Comparison of ENCODE assay signal across 8 cellular contexts in the genomic region with DNA sequence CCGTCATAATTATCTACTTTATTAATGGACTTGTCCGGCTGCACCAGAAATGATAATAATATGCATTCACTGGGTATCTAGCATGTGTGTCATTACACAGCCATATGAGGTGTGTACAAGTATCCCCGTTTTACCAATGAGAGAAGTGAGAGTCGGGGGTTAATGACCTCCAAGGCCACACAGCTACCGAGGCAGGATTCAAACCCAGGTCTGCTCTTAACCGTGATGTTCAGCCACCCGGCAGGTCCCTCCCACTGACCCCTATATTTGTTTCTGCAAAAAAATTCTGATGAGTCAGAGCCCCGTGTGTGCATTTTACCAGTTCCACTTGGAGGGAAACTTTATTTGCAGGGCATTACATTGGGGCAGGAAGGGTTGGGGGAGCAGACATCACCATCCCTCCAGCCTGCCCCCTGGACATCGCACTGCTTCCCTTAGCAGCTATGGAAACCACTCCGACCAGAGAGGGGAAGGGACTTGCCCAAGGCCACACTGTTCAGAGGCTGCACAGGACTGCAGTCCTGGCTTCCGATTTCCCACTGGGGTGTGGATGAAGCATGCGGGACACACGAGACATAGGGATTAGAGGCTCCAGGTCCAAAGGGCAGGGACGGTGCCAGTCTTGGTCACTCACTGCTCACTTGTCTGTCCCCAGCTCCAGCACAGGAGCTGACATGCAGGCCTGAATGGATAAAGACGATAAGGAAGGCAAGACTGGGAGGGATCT. TPM values are rescaled to one million over a fixed set of nuclear protein-coding genes. Genes with fewer than 3 reads are reported as not detected.
A peak's percentile ranks its signal among the peaks of the same experiment; 100 is the strongest.
DNase-seq lines count a peak whose midpoint lies in the region; ATAC-seq, FAIRE-seq and TF ChIP-seq lines count a peak whose summit lies in the region.

No MANE protein-coding gene starts in this region.

- no peaks in the 10 kb centered on the region for H3K9me3 ChIP-seq in IMR-90 (ENCODE audit: control insufficient read depth, insufficient read depth, low read length)
- H3K9me3 ChIP-seq in small intestine (ENCODE audit: control insufficient read depth, low read depth): no peaks in the 10 kb centered on the region
- H3K9me3 ChIP-seq in CD4-positive, alpha-beta T cell (ENCODE audit: control insufficient read depth, low read length): no peaks in the 10 kb centered on the region

- no peak overlapping the region for H3K18ac ChIP-seq in IMR-90 (ENCODE audit: low read depth, low read length)

- no peak for TF ChIP-seq RAD21 in IMR-90 (IDR thresholded peaks at IDR 0.05; ENCODE audit: low read length)

- peaks cover 63% of the 10 kb centered on the region for H3K4me1 Mint-ChIP-seq in dendritic cell treated with granulocyte-macrophage colony-stimulating factor and Interleukin-4, amounts not matched to agents 40 ng/mL and 50 ng/mL, for 4 days (ENCODE audit: low read depth)
- peaks cover 19% of the 10 kb centered on the region for H3K4me1 Mint-ChIP-seq in CD4-positive, alpha-beta T cell (ENCODE audit: low read depth)

- H3K36me3 ChIP-seq in IMR-90 (ENCODE audit: control insufficient read depth, insufficient read depth, low read length) (no peaks in the 10 kb centered on the region), small intestine (ENCODE audit: control insufficient read depth in 2 of 2, insufficient read depth in 2 of 2, low read length in 2 of 2) (no peaks in the 10 kb centered on the region)

- TF ChIP-seq POLR2A in IMR-90 (IDR thresholded peaks at IDR 0.05; ENCODE audit: low read depth, low read length): no peak

- H3K14ac ChIP-seq in IMR-90 (replicated peaks; ENCODE audit: low read depth, low read length): peak overlapping the region; percentile 63; the same call in 1 of the 2 replicates

- no peaks in the 10 kb centered on the region for H3K36me3 Mint-ChIP-seq in dendritic cell treated with granulocyte-macrophage colony-stimulating factor and Interleukin-4, amounts not matched to agents 40 ng/mL and 50 ng/mL, for 4 days (ENCODE audit: low read depth)
- H3K36me3 Mint-ChIP-seq in CD4-positive, alpha-beta T cell (ENCODE audit: low read depth): no peaks in the 10 kb centered on the region

- H3K23ac ChIP-seq in IMR-90 (ENCODE audit: low read depth, low read length): no peak overlapping the region

- H3K4me2 ChIP-seq in IMR-90 (ENCODE audit: low read depth, low read length): no peak overlapping the region

- H2BK20ac ChIP-seq in IMR-90 (ENCODE audit: low read depth, low read length): peak overlapping the region; percentile 76; the same call in 1 of the 2 replicates

- DNase-seq in IMR-90: peak; percentile 34
- peak; percentile 82 for DNase-seq in small intestine
- DNase-seq in CD4-positive, alpha-beta T cell: no peak
- DNase-seq in GDM1 (lab: John Stamatoyannopoulos, UW): no peak
- no peak for DNase-seq in islet precursor cell

- peak overlapping the region; percentile 47; the same call in 1 of the 2 replicates for H2BK120ac ChIP-seq in IMR-90 (ENCODE audit: low read depth, low read length)

- peak overlapping the region; percentile 91 for H3K27ac Mint-ChIP-seq in dendritic cell treated with granulocyte-macrophage colony-stimulating factor and Interleukin-4, amounts not matched to agents 40 ng/mL and 50 ng/mL, for 4 days
- H3K27ac Mint-ChIP-seq in CD4-positive, alpha-beta T cell: no peak overlapping the region

- intact Hi-C loops in IMR-90 (cut with micrococcal nuclease): no loop called here
- intact Hi-C loops in dendritic cell treated with granulocyte-macrophage colony-stimulating factor and Interleukin-4, amounts not matched to agents 40 ng/mL and 50 ng/mL, for 4 days (cut with micrococcal nuclease): no loop called here
- intact Hi-C loops in CD4-positive, alpha-beta T cell (cut with DNase I, micrococcal nuclease): no loop called here

- peak overlapping the region; percentile 74 for H3K4ac ChIP-seq in IMR-90 (ENCODE audit: low read depth, low read length)

- WGBS in IMR-90 (ENCODE audit: extremely low coverage in 2 of 2, insufficient read length in 1 of 2), 2 experiments: 78% methylated on average over 5 of the region's 15 CpGs; no CpG with 5 or more reads in 1 of the 2 experiments
- WGBS in small intestine, 3 donors: 48 to 56% (median 51%) methylated on average over 15 of the region's 15 CpGs

- H3K27me3 Mint-ChIP-seq in dendritic cell treated with granulocyte-macrophage colony-stimulating factor and Interleukin-4, amounts not matched to agents 40 ng/mL and 50 ng/mL, for 4 days: no peaks in the 10 kb centered on the region
- no peaks in the 10 kb centered on the region for H3K27me3 Mint-ChIP-seq in CD4-positive, alpha-beta T cell

- H3K56ac ChIP-seq in IMR-90 (ENCODE audit: extremely low read depth, insufficient read depth, low read length): no peak overlapping the region

- CTCF ChIA-PET in IMR-90 (lab: Yijun Ruan, JAX): no interaction called here
- CTCF ChIA-PET in CD4-positive, alpha-beta T cell (lab: Charles Lee): interaction anchor here (0.6 kb wide), 1 partner anchor 141 kb away, joined by 3 read pairs; no protein-coding TSS in a partner anchor

- H3K9me3 Mint-ChIP-seq in dendritic cell treated with granulocyte-macrophage colony-stimulating factor and Interleukin-4, amounts not matched to agents 40 ng/mL and 50 ng/mL, for 4 days: no peaks in the 10 kb centered on the region
- H3K9me3 Mint-ChIP-seq in CD4-positive, alpha-beta T cell: no peaks in the 10 kb centered on the region

- POLR2A ChIA-PET in IMR-90 (lab: Charles Lee; ENCODE audit: unreplicated experiment): no interaction called here
- POLR2A ChIA-PET in CD4-positive, alpha-beta T cell (lab: Charles Lee): no interaction called here

- no peak overlapping the region for H2BK5ac ChIP-seq in IMR-90 (ENCODE audit: low read depth, low read length, poor library complexity, severe bottlenecking)

- H3K9ac ChIP-seq in IMR-90 (ENCODE audit: low read depth, low read length): no peak overlapping the region

- H3K27ac ChIP-seq in IMR-90 (ENCODE audit: insufficient read depth, low read length) (no peak overlapping the region), small intestine (ENCODE audit: low read depth in 1 of 2, low read length in 1 of 2) (peak overlapping the region; percentile 66 to 79)
- no peak overlapping the region for H3K27ac ChIP-seq in CD4-positive, alpha-beta T cell (ENCODE audit: low read depth, low read length)

- H3K79me1 ChIP-seq in IMR-90 (ENCODE audit: low read depth in 1 of 2, low read length in 2 of 2): no peaks in the 10 kb centered on the region; a peak in 1 of 4 replicates

- no TSS peak for BruUV-seq in IMR-90 (replicated peaks; lab: Mats Ljungman, UMichigan)

- peak overlapping the region; percentile 84 for H2AK9ac ChIP-seq in IMR-90 (replicated peaks; ENCODE audit: low read depth, low read length, poor library complexity)

- H3K27me3 ChIP-seq in IMR-90 (ENCODE audit: control insufficient read depth, insufficient read depth, low read length) (no peaks in the 10 kb centered on the region), small intestine (ENCODE audit: control insufficient read depth in 2 of 2, insufficient read depth in 2 of 2, low read length in 2 of 2) (no peaks in the 10 kb centered on the region)
- H3K27me3 ChIP-seq in CD4-positive, alpha-beta T cell (ENCODE audit: control insufficient read depth, insufficient read depth, low read length): no peaks in the 10 kb centered on the region

- H4K8ac ChIP-seq in IMR-90 (ENCODE audit: low read depth in 2 of 2, low read length in 2 of 2): peak overlapping the region in 1 of 2 experiments; percentile 64; a peak in 1 of 4 replicates

- ATAC-seq in GM21360 (IDR thresholded peaks at IDR 0.05; ENCODE audit: unreplicated experiment) (peak; percentile 21), IMR-90 (ENCODE audit: low read depth) (peak; percentile 79), HG03108 (IDR thresholded peaks at IDR 0.05; ENCODE audit: unreplicated experiment) (no peak)
- ATAC-seq in CD4-positive, alpha-beta T cell (ENCODE audit: poor library complexity): no peak

- TF ChIP-seq CTCF in IMR-90 (conservative IDR thresholded peaks at IDR 0.05; ENCODE audit: low read depth, low read length): no peak
- no peak for TF ChIP-seq CTCF in CD4-positive, alpha-beta T cell (IDR thresholded peaks at IDR 0.05)

- H3K4me1 ChIP-seq in IMR-90 (ENCODE audit: control insufficient read depth, insufficient read depth, low read length) (peaks cover 8% of the 10 kb centered on the region), small intestine (ENCODE audit: control insufficient read depth in 2 of 2, insufficient read depth in 1 of 2, low read depth in 1 of 2, low read length in 1 of 2) (peaks cover 8 to 10% of the 10 kb centered on the region in 2 donors)

- in situ Hi-C loops in IMR-90 (cut with MboI; ENCODE audit: low sequenced_read_pairs): no loop called here

- H2AK5ac ChIP-seq in IMR-90 (ENCODE audit: low read depth, low read length): peak overlapping the region; percentile 82

- dilution Hi-C loops in IMR-90 (cut with HindIII; ENCODE audit: low sequenced_read_pairs, unreplicated experiment): no loop called here

- H3K4me3 ChIP-seq in IMR-90 (ENCODE audit: insufficient read depth, low read depth, low read length) (no peak overlapping the region), small intestine (ENCODE audit: low read depth in 1 of 2, low read length in 2 of 2) (no peak overlapping the region)

- H4K91ac ChIP-seq in IMR-90 (ENCODE audit: insufficient read depth, low read depth, low read length): peak overlapping the region; percentile 13; the same call in 1 of the 2 replicates

- no peak overlapping the region for H4K5ac ChIP-seq in IMR-90 (ENCODE audit: low read depth, low read length)

- H3K4me3 Mint-ChIP-seq in dendritic cell treated with granulocyte-macrophage colony-stimulating factor and Interleukin-4, amounts not matched to agents 40 ng/mL and 50 ng/mL, for 4 days: peak overlapping the region; percentile 57
- no peak overlapping the region for H3K4me3 Mint-ChIP-seq in CD4-positive, alpha-beta T cell

- no peaks in the 10 kb centered on the region for H4K20me1 ChIP-seq in IMR-90 (ENCODE audit: insufficient read depth, low read length)

- H2BK15ac ChIP-seq in IMR-90 (ENCODE audit: low read depth, low read length): no peak overlapping the region

- FAIRE-seq in small intestine (lab: Jason Lieb, UNC): no peak

- H2AFZ ChIP-seq in IMR-90 (replicated peaks; ENCODE audit: low read length, poor library complexity): peak overlapping the region; percentile 78

- H3K9me1 ChIP-seq in IMR-90 (ENCODE audit: insufficient read depth, low read length): peaks cover 2% of the 10 kb centered on the region; the same call in 1 of the 2 replicates

RNA-seq across cellular contexts. Expression of a gene that starts 10.1 kb away (rescaled TPM):
- 6.7 and 7.0 TPM in 2 replicates for total RNA-seq in IMR-90 (2012; rRNA removed)
- polyA plus RNA-seq in IMR-90 (2012; rRNA removed) (19.8 and 24.2 TPM in 2 replicates), small intestine (100 to 1,000 TPM in 1 of 3 donors, 10 to 100 TPM in 2; 70.8 to 107 (median 83.6) TPM)
- 10.7 and 21.0 TPM in 2 replicates for polyA plus RNA-seq in IMR-90 (2012; cell fraction: cytosol; rRNA removed)
- 66.9 and 101 TPM in 2 replicates for polyA plus RNA-seq in IMR-90 (2012; cell fraction: nucleus; rRNA removed; ENCODE audit: low replicate concordance)
- 1 to 10 TPM; 2.5 to 3.1 TPM for total RNA-seq in CD4-positive, alpha-beta T cell

RNA-seq across cellular contexts. Expression of a gene that starts 46.4 kb away (rescaled TPM):
- total RNA-seq in IMR-90 (2012; rRNA removed): 24.4 and 28.9 TPM in 2 replicates
- polyA plus RNA-seq in IMR-90 (2012; rRNA removed) (98.6 and 109 TPM in 2 replicates), small intestine (10 to 100 TPM; 49.2 to 70.0 (median 50.3) TPM)
- 51.7 and 91.4 TPM in 2 replicates for polyA plus RNA-seq in IMR-90 (2012; cell fraction: cytosol; rRNA removed)
- polyA plus RNA-seq in IMR-90 (2012; cell fraction: nucleus; rRNA removed; ENCODE audit: low replicate concordance): 46.7 and 65.5 TPM in 2 replicates
- total RNA-seq in CD4-positive, alpha-beta T cell: 1 to 10 TPM; 3.5 to 4.2 TPM

Comparison
In these comparisons a context has a peak if more than half of its experiments do, and no peak if none do; other contexts are left out.
1. ATAC-seq: peak in GM21360 (single experiment) and IMR-90 (single experiment); none in HG03108 (single experiment) and CD4-positive, alpha-beta T cell (single experiment).
2. DNase-seq: peak in IMR-90 (single experiment) and small intestine (single experiment); none in CD4-positive, alpha-beta T cell (0 of 10), GDM1 (single experiment) and islet precursor cell (single experiment).
3. H3K27ac ChIP-seq: peak in small intestine (2 of 2); none in IMR-90 (single experiment) and CD4-positive, alpha-beta T cell (single experiment).